ENCODE assay signal across 21 cellular contexts in the genomic region with DNA sequence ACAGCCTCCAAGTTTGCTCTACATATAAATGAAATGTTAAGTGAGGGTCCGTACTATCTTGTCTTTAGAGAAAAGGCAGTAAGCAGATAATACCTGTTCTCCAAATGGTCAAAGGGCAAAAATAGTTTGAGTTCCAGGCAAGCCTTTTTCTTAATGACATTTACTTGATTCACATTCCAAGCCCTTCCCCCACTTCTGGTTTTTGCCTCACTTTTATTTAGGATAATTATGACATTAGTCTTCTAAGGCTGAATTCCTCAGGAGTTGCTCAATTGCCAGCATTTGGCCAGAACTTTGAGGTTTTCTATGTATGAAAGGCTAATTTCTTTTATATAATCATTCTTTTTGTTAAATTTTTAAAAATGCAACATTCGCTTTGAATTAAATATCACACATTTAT.
DNase-seq lines count a peak whose midpoint lies in the region; ATAC-seq and TF ChIP-seq lines count a peak whose summit lies in the region.
"Had no signal": no experiment of that assay in that cellular context is flagged by ENCODE, and none has a peak within 500 bp of the region (broad histone marks: within the 10 kb centered on the region; RNA-seq: fewer than 3 reads in every experiment).

No MANE protein-coding gene starts in this region.

- no peak overlapping the region for H3K27ac ChIP-seq in Peyer's patch
- H3K27ac ChIP-seq: left ventricle myocardium inferior, neutrophil, suprapubic skin had no signal

- peaks cover 6% of the 10 kb centered on the region for H3K36me3 Mint-ChIP-seq in nephron progenitor cell (ENCODE audit: low read depth)

- H3K4me1 ChIP-seq in Peyer's patch = no peaks in the 10 kb centered on the region
- H3K4me1 ChIP-seq: left ventricle myocardium inferior, suprapubic skin had no signal

- H3K27ac Mint-ChIP-seq in nephron progenitor cell = no peak overlapping the region
- H3K27ac Mint-ChIP-seq: activated naive CD8-positive, alpha-beta T cell; activated T-cell treated with anti-CD3 and anti-CD28 coated beads, Interleukin-2, amount 50 U/mL, for 72 hours; dendritic cell treated with granulocyte-macrophage colony-stimulating factor and Interleukin-4, amounts not matched to agents 40 ng/mL and 50 ng/mL, for 4 days had no signal

- peaks cover 24% of the 10 kb centered on the region for H3K4me1 Mint-ChIP-seq in nephron progenitor cell

- peaks cover 3% of the 10 kb centered on the region for H3K27me3 Mint-ChIP-seq in nephron progenitor cell (ENCODE audit: low read depth, poor library complexity)
- H3K27me3 Mint-ChIP-seq: activated naive CD8-positive, alpha-beta T cell; dendritic cell treated with granulocyte-macrophage colony-stimulating factor and Interleukin-4, amounts not matched to agents 40 ng/mL and 50 ng/mL, for 4 days had no signal

- peaks cover 4% of the 10 kb centered on the region for H3K9me3 Mint-ChIP-seq in nephron progenitor cell
- H3K9me3 Mint-ChIP-seq: activated T-cell treated with anti-CD3 and anti-CD28 coated beads, Interleukin-2, amount 50 U/mL, for 72 hours; dendritic cell treated with granulocyte-macrophage colony-stimulating factor and Interleukin-4, amounts not matched to agents 40 ng/mL and 50 ng/mL, for 4 days had no signal

- H3K4me3 Mint-ChIP-seq in nephron progenitor cell = no peak overlapping the region
- H3K4me3 Mint-ChIP-seq: activated naive CD8-positive, alpha-beta T cell; activated T-cell treated with anti-CD3 and anti-CD28 coated beads, Interleukin-2, amount 50 U/mL, for 72 hours; dendritic cell treated with granulocyte-macrophage colony-stimulating factor and Interleukin-4, amounts not matched to agents 40 ng/mL and 50 ng/mL, for 4 days had no signal

- ATAC-seq in GM21528 (IDR thresholded peaks at IDR 0.05; ENCODE audit: low FRiP score, unreplicated experiment) = no peak
- ATAC-seq: activated CD4-positive, CD25-positive, alpha-beta regulatory T cell treated with anti-CD3 and anti-CD28 coated beads, Interleukin-2, amount 50 U/mL, for 24 hours; activated T-cell treated with anti-CD3 and anti-CD28 coated beads, Interleukin-2, amount 50 U/mL, for 72 hours; Panc1 had no signal

- no peaks in the 10 kb centered on the region for H3K36me3 ChIP-seq in Peyer's patch
- H3K36me3 ChIP-seq: left ventricle myocardium inferior, MG63, neutrophil, suprapubic skin had no signal

- no peak for TF ChIP-seq POLR2A in Peyer's patch (IDR thresholded peaks at IDR 0.05)

- DNase-seq in AG09309 (ENCODE audit: low read depth) (peak; percentile 53), HS-5 (ENCODE audit: low read depth) (peak; percentile 31), astrocyte of the hippocampus (ENCODE audit: low read depth, low spot score) (peak; percentile 56), hepatic stellate cell (ENCODE audit: low spot score) (peak; percentile 37), GM10266 (ENCODE audit: extremely low spot score) (no peak), nephron progenitor cell (no peak), Peyer's patch (no peak)
- DNase-seq: activated T-cell treated with anti-CD3 and anti-CD28 coated beads, Interleukin-2, amount 50 U/mL, for 72 hours; DMS79 treated with DMSO at 0.1 percent for 48 hours; left ventricle myocardium inferior; MG63; NCI-H1436 treated with DMSO at 0.1 percent for 48 hours; NCI-H2227 treated with DMSO at 0.1 percent for 48 hours; T1000 had no signal

- TF ChIP-seq CTCF in AG09309 (IDR thresholded peaks at IDR 0.05; ENCODE audit: control insufficient read depth, insufficient read depth, low read depth, low read length, missing control alignments) (no peak), GM10266 (IDR thresholded peaks at IDR 0.05; ENCODE audit: control insufficient read depth, insufficient read depth, low read depth, missing control alignments) (no peak), nephron progenitor cell (IDR thresholded peaks at IDR 0.05) (no peak), Peyer's patch (IDR thresholded peaks at IDR 0.05) (no peak)

- H3K4me3 ChIP-seq in AG09309 (ENCODE audit: control insufficient read depth, low read depth, low read length) = no peak overlapping the region
- H3K4me3 ChIP-seq in Peyer's patch = no peak overlapping the region
- H3K4me3 ChIP-seq: left ventricle myocardium inferior, MG63, suprapubic skin had no signal

- H3K27me3 ChIP-seq in Peyer's patch = no peaks in the 10 kb centered on the region
- H3K27me3 ChIP-seq: MG63, neutrophil, suprapubic skin had no signal

- no peaks in the 10 kb centered on the region for H3K9me3 ChIP-seq in Peyer's patch
- H3K9me3 ChIP-seq: left ventricle myocardium inferior, MG63, neutrophil, suprapubic skin had no signal

Comparison
In these comparisons a context has a peak if more than half of its experiments do, and no peak if none do; other contexts are left out.
1. DNase-seq: peak in AG09309 (single experiment), HS-5 (single experiment), astrocyte of the hippocampus (single experiment) and hepatic stellate cell (single experiment); none in GM10266 (single experiment), nephron progenitor cell (single experiment) and Peyer's patch (0 of 3).